14 cellular contexts compared by ENCODE assay signal in the genomic region with DNA sequence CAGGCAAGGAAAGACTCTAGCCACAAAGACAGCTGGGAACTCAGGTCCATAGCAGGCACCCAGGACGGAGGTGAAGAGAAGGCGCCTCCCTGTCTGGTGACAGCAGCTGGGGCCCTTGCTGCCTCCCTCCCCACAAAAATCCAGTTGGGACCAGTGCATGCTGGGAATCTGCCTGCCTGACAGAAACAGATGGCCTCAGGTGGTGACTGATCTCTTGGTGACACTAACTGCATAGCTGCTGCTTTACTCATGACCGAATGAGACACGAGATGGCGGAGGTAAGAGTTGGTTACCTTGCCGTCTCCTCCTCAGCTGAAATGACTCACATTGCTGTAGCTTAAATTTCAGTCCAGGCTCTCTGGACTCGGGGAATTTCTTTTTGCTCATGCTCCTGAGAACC.
A peak's percentile ranks its signal among the peaks of the same experiment; 100 is the strongest.
DNase-seq lines count a peak whose midpoint lies in the region; ATAC-seq, FAIRE-seq and TF ChIP-seq lines count a peak whose summit lies in the region.
"Had no signal": no experiment of that assay in that cellular context is flagged by ENCODE, and none has a peak within 500 bp of the region (broad histone marks: within the 10 kb centered on the region; RNA-seq: fewer than 3 reads in every experiment).

No MANE protein-coding gene starts in this region.

- intact Hi-C loops in gastrocnemius medialis (cut with DNase I; ENCODE audit: low total_unique reads): loop anchor here (2.0 to 10.0 kb wide), 5 partner anchors 70 to 642 kb away; a partner anchor contains a TSS

- peak; percentile 67 for DNase-seq in G401 (ENCODE audit: low spot score)
- peak; percentile 66 for DNase-seq in NCI-H524 treated with DMSO at 0.1 percent for 48 hours (lab: John Stamatoyannopoulos, UW)
- DNase-seq in chondrocyte (ENCODE audit: low spot score): no peak
- peak; percentile 94 to 97 for DNase-seq in gastrocnemius medialis
- DNase-seq in GM19239 (ENCODE audit: insufficient read length, low spot score): no peak
- DNase-seq: endodermal cell, KBM-7, uterus had no signal

- H3K9me3 ChIP-seq in gastrocnemius medialis: no peaks in the 10 kb centered on the region
- H3K9me3 ChIP-seq: uterus had no signal

- H3K27me3 Mint-ChIP-seq in chondrocyte (ENCODE audit: low read depth): no peaks in the 10 kb centered on the region

- peak; percentile 17 to 65 for TF ChIP-seq POLR2A in gastrocnemius medialis (IDR thresholded peaks at IDR 0.05)

- peaks cover 62 to 76% of the 10 kb centered on the region in 2 donors for H3K4me1 ChIP-seq in gastrocnemius medialis
- H3K4me1 ChIP-seq: uterus had no signal

- in situ Hi-C loops in G401 (cut with HindIII; ENCODE audit: low sequenced_read_pairs) (no loop called here), gastrocnemius medialis (cut with MboI; ENCODE audit: low sequenced_read_pairs in 4 of 4) (loop anchor here in 2 of 4 donors (10.0 to 25.0 kb wide), 2 partner anchors 260 to 532 kb away; no protein-coding TSS in a partner anchor)

- H3K4me3 ChIP-seq in gastrocnemius medialis: no peak overlapping the region
- H3K4me3 ChIP-seq: uterus had no signal

- peak; percentile 91 to 97 for ATAC-seq in gastrocnemius medialis
- no peak for ATAC-seq in GM18868 (IDR thresholded peaks at IDR 0.05; ENCODE audit: unreplicated experiment)
- ATAC-seq in HG03175 (IDR thresholded peaks at IDR 0.05; ENCODE audit: unreplicated experiment): no peak
- ATAC-seq in HG02763 (IDR thresholded peaks at IDR 0.05; ENCODE audit: unreplicated experiment): no peak
- ATAC-seq: activated CD4-positive, CD25-positive, alpha-beta regulatory T cell treated with anti-CD3 and anti-CD28 coated beads, Interleukin-2, amount 50 U/mL, for 24 hours had no signal

- H3K27ac ChIP-seq in gastrocnemius medialis: peak overlapping the region; percentile 71 to 90 (median 88)
- H3K27ac ChIP-seq: uterus had no signal

- H3K27ac Mint-ChIP-seq in chondrocyte (ENCODE audit: unreplicated experiment): peak overlapping the region; percentile 3
- H3K27ac Mint-ChIP-seq: activated naive CD4-positive, alpha-beta T cell treated with anti-CD3 and anti-CD28 coated beads, Interleukin-2, amount 50 U/mL, for 72 hours; endodermal cell had no signal

- no peaks in the 10 kb centered on the region for H3K27me3 ChIP-seq in gastrocnemius medialis
- H3K27me3 ChIP-seq: uterus had no signal

- H3K4me3 Mint-ChIP-seq in chondrocyte (ENCODE audit: unreplicated experiment): no peak overlapping the region
- H3K4me3 Mint-ChIP-seq: endodermal cell had no signal

- TF ChIP-seq CTCF in chondrocyte (IDR thresholded peaks at IDR 0.05) (no peak), gastrocnemius medialis (IDR thresholded peaks at IDR 0.05 in 4 of 5, conservative IDR thresholded peaks at IDR 0.05 in 1 of 5) (no peak)

- peaks cover 16% of the 10 kb centered on the region for H3K4me1 Mint-ChIP-seq in chondrocyte (ENCODE audit: low read depth)

- FAIRE-seq in GM19239 (lab: Jason Lieb, UNC): no peak
- FAIRE-seq: G401.6 had no signal

- no peaks in the 10 kb centered on the region for H3K9me3 Mint-ChIP-seq in chondrocyte (ENCODE audit: low read depth)
- H3K9me3 Mint-ChIP-seq: endodermal cell had no signal

- no peaks in the 10 kb centered on the region for H3K36me3 ChIP-seq in gastrocnemius medialis
- H3K36me3 ChIP-seq: uterus had no signal

- no peaks in the 10 kb centered on the region for H3K36me3 Mint-ChIP-seq in chondrocyte (ENCODE audit: low read depth)
- H3K36me3 Mint-ChIP-seq: activated naive CD4-positive, alpha-beta T cell treated with anti-CD3 and anti-CD28 coated beads, Interleukin-2, amount 50 U/mL, for 72 hours had no signal

Comparison
In these comparisons a context has a peak if more than half of its experiments do, and no peak if none do; other contexts are left out.
1. DNase-seq: peak in G401 (single experiment), NCI-H524 treated with DMSO at 0.1 percent for 48 hours (single experiment) and gastrocnemius medialis (2 of 2); none in chondrocyte (single experiment) and GM19239 (single experiment).
2. ATAC-seq: peak in gastrocnemius medialis (2 of 2); none in GM18868 (single experiment), HG03175 (single experiment) and HG02763 (single experiment).